ENCODE assay signal across 21 cellular contexts in genomic region chr2:179951680-179952079, GRCh38. TPM values are rescaled to one million over a fixed set of nuclear protein-coding genes. Genes with fewer than 3 reads are reported as not detected.
DNase-seq lines count a peak whose midpoint lies in the region; ATAC-seq and TF ChIP-seq lines count a peak whose summit lies in the region.
"Had no signal": no experiment of that assay in that cellular context is flagged by ENCODE, and none has a peak within 500 bp of the region (broad histone marks: within the 10 kb centered on the region; RNA-seq: fewer than 3 reads in every experiment).

No MANE protein-coding gene starts in this region.

- no peaks in the 10 kb centered on the region for H3K9me3 ChIP-seq in upper lobe of left lung
- H3K9me3 ChIP-seq: neutrophil, sigmoid colon, transverse colon had no signal

- no peak overlapping the region for H3K4me3 Mint-ChIP-seq in activated naive CD8-positive, alpha-beta T cell treated with anti-CD3 and anti-CD28 coated beads, Interleukin-2, amount 10 ng/mL, durations not matched to agents 7 days and 5 days
- H3K4me3 Mint-ChIP-seq: B cell had no signal

- H3K27ac ChIP-seq in upper lobe of left lung: no peak overlapping the region
- H3K27ac ChIP-seq: foreskin keratinocyte, KMS-11, neutrophil, PC-9, sigmoid colon, transverse colon, VCaP had no signal

- no peaks in the 10 kb centered on the region for H3K27me3 ChIP-seq in upper lobe of left lung
- H3K27me3 ChIP-seq: foreskin keratinocyte, neutrophil, sigmoid colon, transverse colon had no signal

- peaks cover 2% of the 10 kb centered on the region for H3K4me1 Mint-ChIP-seq in activated naive CD8-positive, alpha-beta T cell treated with anti-CD3 and anti-CD28 coated beads, Interleukin-2, amount 10 ng/mL, durations not matched to agents 7 days and 5 days
- H3K4me1 Mint-ChIP-seq: B cell had no signal

- H3K27me3 Mint-ChIP-seq in activated naive CD8-positive, alpha-beta T cell treated with anti-CD3 and anti-CD28 coated beads, Interleukin-2, amount 10 ng/mL, durations not matched to agents 7 days and 5 days: no peaks in the 10 kb centered on the region
- H3K27me3 Mint-ChIP-seq: B cell had no signal

- TF ChIP-seq POLR2A in upper lobe of left lung (IDR thresholded peaks at IDR 0.05): no peak

- peaks cover 3 to 72% (median 34%) of the 10 kb centered on the region in 4 donors for H3K36me3 ChIP-seq in upper lobe of left lung

- peak overlapping the region; percentile 1 for H3K27ac Mint-ChIP-seq in activated naive CD8-positive, alpha-beta T cell treated with anti-CD3 and anti-CD28 coated beads, Interleukin-2, amount 10 ng/mL, durations not matched to agents 7 days and 5 days
- H3K27ac Mint-ChIP-seq: B cell had no signal

- H3K4me3 ChIP-seq in upper lobe of left lung: no peak overlapping the region
- H3K4me3 ChIP-seq: PC-9, sigmoid colon, transverse colon had no signal

- POLR2A ChIA-PET in activated naive CD8-positive, alpha-beta T cell treated with anti-CD3 and anti-CD28 coated beads, Interleukin-2, amount 10 ng/mL, durations not matched to agents 7 days and 5 days (lab: Charles Lee): no interaction called here

- H3K36me3 Mint-ChIP-seq in activated naive CD8-positive, alpha-beta T cell treated with anti-CD3 and anti-CD28 coated beads, Interleukin-2, amount 10 ng/mL, durations not matched to agents 7 days and 5 days: peaks cover 34% of the 10 kb centered on the region

- no peaks in the 10 kb centered on the region for H3K9me3 Mint-ChIP-seq in activated naive CD8-positive, alpha-beta T cell treated with anti-CD3 and anti-CD28 coated beads, Interleukin-2, amount 10 ng/mL, durations not matched to agents 7 days and 5 days

- DNase-seq in activated naive CD8-positive, alpha-beta T cell treated with anti-CD3 and anti-CD28 coated beads, Interleukin-2, amount 10 ng/mL, durations not matched to agents 7 days and 5 days: no peak
- DNase-seq in HCEC 1CT: no peak
- DNase-seq in COLO829 (ENCODE audit: low spot score): no peak
- no peak for DNase-seq in upper lobe of left lung
- DNase-seq: activated naive CD4-positive, alpha-beta T cell treated with anti-CD3 and anti-CD28 coated beads, Interleukin-2, amount 50 U/mL, for 16 hours; foreskin keratinocyte; GOT3; NCI-H146; NCI-H524; PC-9; sigmoid colon; stimulated activated CD4-positive, alpha-beta T cell treated with anti-CD3 and anti-CD28 coated beads, Interleukin-4, amount 100 ng/mL, for 1 hour; transverse colon had no signal

- TF ChIP-seq EP300 in upper lobe of left lung (IDR thresholded peaks at IDR 0.05): no peak

- ATAC-seq in GM18517 (IDR thresholded peaks at IDR 0.05; ENCODE audit: unreplicated experiment): peak; percentile 63
- ATAC-seq in GM21526 (IDR thresholded peaks at IDR 0.05; ENCODE audit: low FRiP score, unreplicated experiment): peak; percentile 88
- ATAC-seq in HG03025 (IDR thresholded peaks at IDR 0.05; ENCODE audit: low FRiP score, unreplicated experiment): peak; percentile 85
- ATAC-seq in activated naive CD8-positive, alpha-beta T cell treated with anti-CD3 and anti-CD28 coated beads, Interleukin-2, amount 10 ng/mL, durations not matched to agents 7 days and 5 days (ENCODE audit: low read depth): no peak
- ATAC-seq in HG03571 (IDR thresholded peaks at IDR 0.05; ENCODE audit: unreplicated experiment): no peak
- ATAC-seq in upper lobe of left lung (ENCODE audit: low FRiP score in 2 of 2): no peak
- ATAC-seq: foreskin keratinocyte had no signal

- no peak for TF ChIP-seq CTCF in upper lobe of left lung (IDR thresholded peaks at IDR 0.05)

- no peaks in the 10 kb centered on the region for H3K4me1 ChIP-seq in upper lobe of left lung
- H3K4me1 ChIP-seq: sigmoid colon had no signal

- 97 to 100% methylated on average over 1 of the region's 1 CpG for WGBS in upper lobe of left lung, 2 donors

RNA-seq across cellular contexts. Expression of gene CWC22, which starts 55.4 kb away (rescaled TPM):
- 10 to 100 TPM; 22.2 to 23.0 TPM for total RNA-seq in activated naive CD8-positive, alpha-beta T cell treated with anti-CD3 and anti-CD28 coated beads, Interleukin-2, amount 10 ng/mL, durations not matched to agents 7 days and 5 days
- total RNA-seq in upper lobe of left lung: 10 to 100 TPM in 5 of 6 donors, 1 to 10 TPM in 1; 9.5 to 31.5 (median 17.3) TPM

Comparison
In these comparisons a context has a peak if more than half of its experiments do, and no peak if none do; other contexts are left out.
1. ATAC-seq: peak in GM18517 (single experiment), GM21526 (single experiment) and HG03025 (single experiment); none in activated naive CD8-positive, alpha-beta T cell treated with anti-CD3 and anti-CD28 coated beads, Interleukin-2, amount 10 ng/mL, durations not matched to agents 7 days and 5 days (single experiment), HG03571 (single experiment) and upper lobe of left lung (0 of 2).